1 cellular context compared by ENCODE assay signal in the genomic region with DNA sequence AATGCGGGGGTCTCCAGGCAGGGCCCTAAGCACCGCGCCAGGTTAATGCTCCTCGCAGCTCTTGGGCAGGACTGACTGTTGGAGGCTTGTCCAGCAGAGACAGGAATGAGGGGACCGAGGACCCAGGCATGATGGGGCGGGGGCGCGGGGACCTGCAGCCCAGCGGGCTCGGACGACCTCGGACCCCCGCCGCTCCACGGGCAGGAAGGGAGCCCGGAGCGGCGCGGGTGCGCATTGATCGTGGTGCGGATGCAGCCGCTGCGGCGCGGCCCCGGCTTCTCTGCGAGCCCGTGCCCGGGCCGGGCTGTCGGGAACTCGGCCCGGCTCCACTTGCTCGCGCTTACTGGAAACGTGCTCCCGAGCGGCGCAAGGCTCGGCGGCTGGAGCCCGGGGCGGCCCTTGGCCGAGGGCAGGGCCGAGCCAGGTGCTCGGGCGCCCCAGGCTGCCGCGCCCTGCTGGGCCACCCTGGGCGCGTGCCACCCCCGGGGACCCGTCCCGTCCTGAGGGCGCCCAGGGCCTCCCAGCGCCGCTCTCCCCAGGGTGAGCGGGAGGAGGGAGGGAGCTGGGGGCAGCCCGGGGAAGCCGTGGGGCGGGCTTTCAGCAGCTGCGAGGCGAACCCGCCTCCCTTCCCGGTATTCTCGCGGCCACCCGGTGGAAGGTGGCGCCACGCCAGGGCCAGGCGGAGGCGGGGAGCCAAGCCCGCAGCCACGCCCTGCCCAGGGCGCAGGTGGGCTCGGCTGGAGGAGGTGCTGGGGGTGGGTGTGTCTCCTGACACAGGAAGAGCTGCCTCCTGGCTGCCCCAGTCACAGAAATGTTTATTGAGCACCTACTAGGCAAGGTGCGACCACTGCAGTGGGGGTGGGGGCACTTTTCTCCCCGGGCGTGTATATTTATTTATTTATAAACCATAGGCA.
TF ChIP-seq lines count a peak whose summit lies in the region.

No MANE protein-coding gene starts in this region.

TF ChIP-seq in K562, 482 proteins besides CTCF, POLR2A, EP300 and RAD21 (continued from another document and continues in another):
- TF ChIP-seq ZC3H4 (CRISPR knock-in tag; IDR thresholded peaks at IDR 0.05; ENCODE audit: borderline replicate concordance) = no peak; the same call in 1 of the 2 replicates
- no peak for TF ChIP-seq KLF16 (IDR thresholded peaks at IDR 0.05)
- 0 out of 2 replicates have a peak, but pooled peaks have one; percentile 13 for TF ChIP-seq CREM (IDR thresholded peaks at IDR 0.05; ENCODE audit: low read depth)
- TF ChIP-seq ZNF311 (CRISPR knock-in tag; IDR thresholded peaks at IDR 0.05) = no peak
- peak; percentile 55 for TF ChIP-seq ARID1B (IDR thresholded peaks at IDR 0.05)
- no peak for TF ChIP-seq NFYB (IDR thresholded peaks at IDR 0.05; ENCODE audit: extremely low read depth, insufficient read length)
- no peak for TF ChIP-seq SAFB2 (IDR thresholded peaks at IDR 0.05; ENCODE audit: borderline replicate concordance, low read depth, low read length, severe bottlenecking)
- peak; percentile 66 for TF ChIP-seq RB1 (IDR thresholded peaks at IDR 0.05; ENCODE audit: low read depth)
- no peak for TF ChIP-seq RBM15 (IDR thresholded peaks at IDR 0.05; ENCODE audit: insufficient read depth, low read length)
- TF ChIP-seq ZNF583 (CRISPR knock-in tag; IDR thresholded peaks at IDR 0.05) = no peak
- peak; percentile 41 for TF ChIP-seq TCF3 (CRISPR knock-in tag; IDR thresholded peaks at IDR 0.05)
- no peak for TF ChIP-seq NEUROD1 (IDR thresholded peaks at IDR 0.05; ENCODE audit: borderline replicate concordance, low read depth, low read length, partially characterized antibody)
- TF ChIP-seq FOXJ3 (CRISPR knock-in tag; IDR thresholded peaks at IDR 0.05) = no peak
- no peak for TF ChIP-seq MCM2 (IDR thresholded peaks at IDR 0.05; ENCODE audit: low read depth)
- TF ChIP-seq ZNF785 (CRISPR knock-in tag; IDR thresholded peaks at IDR 0.05) = no peak
- 0 out of 2 replicates have a peak, but pooled peaks have one; percentile 35 for TF ChIP-seq JUND (IDR thresholded peaks at IDR 0.05; ENCODE audit: borderline replicate concordance, low read depth, low read length)
- no peak; the same call in 2 of the 3 replicates for TF ChIP-seq JUND (tag; IDR thresholded peaks at IDR 0.05; ENCODE audit: borderline replicate concordance, low read depth, low read length)
- TF ChIP-seq KAT2B (IDR thresholded peaks at IDR 0.05; ENCODE audit: low read depth, low read length) = no peak
- TF ChIP-seq MEF2A (IDR thresholded peaks at IDR 0.05; ENCODE audit: control insufficient read depth, low read depth, low read length) = no peak
- TF ChIP-seq RFX5 (IDR thresholded peaks at IDR 0.05; ENCODE audit: low read depth, low read length) = no peak
- no peak for TF ChIP-seq CEBPB (tag; IDR thresholded peaks at IDR 0.05)
- TF ChIP-seq SPI1 (IDR thresholded peaks at IDR 0.05; ENCODE audit: borderline replicate concordance, low read depth, low read length) = no peak
- no peak for TF ChIP-seq ZNF232 (CRISPR knock-in tag; IDR thresholded peaks at IDR 0.05)
- peak in 1 of 2 experiments; percentile 62; a peak in 1 of 4 replicates for TF ChIP-seq SRF (CRISPR knock-in tag; IDR thresholded peaks at IDR 0.05)
- no peak for TF ChIP-seq ZNF507 (tag; conservative IDR thresholded peaks at IDR 0.05)
- TF ChIP-seq, protein P1, sequence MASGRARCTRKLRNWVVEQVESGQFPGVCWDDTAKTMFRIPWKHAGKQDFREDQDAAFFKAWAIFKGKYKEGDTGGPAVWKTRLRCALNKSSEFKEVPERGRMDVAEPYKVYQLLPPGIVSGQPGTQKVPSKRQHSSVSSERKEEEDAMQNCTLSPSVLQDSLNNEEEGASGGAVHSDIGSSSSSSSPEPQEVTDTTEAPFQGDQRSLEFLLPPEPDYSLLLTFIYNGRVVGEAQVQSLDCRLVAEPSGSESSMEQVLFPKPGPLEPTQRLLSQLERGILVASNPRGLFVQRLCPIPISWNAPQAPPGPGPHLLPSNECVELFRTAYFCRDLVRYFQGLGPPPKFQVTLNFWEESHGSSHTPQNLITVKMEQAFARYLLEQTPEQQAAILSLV (tag; IDR thresholded peaks at IDR 0.05) = no peak
- no peak for TF ChIP-seq RHOXF2B (CRISPR knock-in tag; conservative IDR thresholded peaks at IDR 0.05)
- TF ChIP-seq, protein P2, sequence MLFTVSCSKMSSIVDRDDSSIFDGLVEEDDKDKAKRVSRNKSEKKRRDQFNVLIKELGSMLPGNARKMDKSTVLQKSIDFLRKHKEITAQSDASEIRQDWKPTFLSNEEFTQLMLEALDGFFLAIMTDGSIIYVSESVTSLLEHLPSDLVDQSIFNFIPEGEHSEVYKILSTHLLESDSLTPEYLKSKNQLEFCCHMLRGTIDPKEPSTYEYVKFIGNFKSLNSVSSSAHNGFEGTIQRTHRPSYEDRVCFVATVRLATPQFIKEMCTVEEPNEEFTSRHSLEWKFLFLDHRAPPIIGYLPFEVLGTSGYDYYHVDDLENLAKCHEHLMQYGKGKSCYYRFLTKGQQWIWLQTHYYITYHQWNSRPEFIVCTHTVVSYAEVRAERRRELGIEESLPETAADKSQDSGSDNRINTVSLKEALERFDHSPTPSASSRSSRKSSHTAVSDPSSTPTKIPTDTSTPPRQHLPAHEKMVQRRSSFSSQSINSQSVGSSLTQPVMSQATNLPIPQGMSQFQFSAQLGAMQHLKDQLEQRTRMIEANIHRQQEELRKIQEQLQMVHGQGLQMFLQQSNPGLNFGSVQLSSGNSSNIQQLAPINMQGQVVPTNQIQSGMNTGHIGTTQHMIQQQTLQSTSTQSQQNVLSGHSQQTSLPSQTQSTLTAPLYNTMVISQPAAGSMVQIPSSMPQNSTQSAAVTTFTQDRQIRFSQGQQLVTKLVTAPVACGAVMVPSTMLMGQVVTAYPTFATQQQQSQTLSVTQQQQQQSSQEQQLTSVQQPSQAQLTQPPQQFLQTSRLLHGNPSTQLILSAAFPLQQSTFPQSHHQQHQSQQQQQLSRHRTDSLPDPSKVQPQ (CRISPR knock-in tag; IDR thresholded peaks at IDR 0.05; ENCODE audit: borderline replicate concordance) = no peak
- no peak for TF ChIP-seq GTF2B (IDR thresholded peaks at IDR 0.05; ENCODE audit: extremely low read depth, insufficient read length)
- TF ChIP-seq EP400 (IDR thresholded peaks at IDR 0.05) = no peak; the same call in 1 of the 2 replicates
- TF ChIP-seq ETS2 (tag; IDR thresholded peaks at IDR 0.05; ENCODE audit: borderline replicate concordance, poor library complexity, severe bottlenecking) = no peak
- no peak for TF ChIP-seq NR4A1 (CRISPR knock-in tag; IDR thresholded peaks at IDR 0.05)
- no peak for TF ChIP-seq NR4A1 (tag; IDR thresholded peaks at IDR 0.05)
- no peak for TF ChIP-seq PHF20 (IDR thresholded peaks at IDR 0.05; ENCODE audit: partially characterized antibody)
- TF ChIP-seq, protein P3, sequence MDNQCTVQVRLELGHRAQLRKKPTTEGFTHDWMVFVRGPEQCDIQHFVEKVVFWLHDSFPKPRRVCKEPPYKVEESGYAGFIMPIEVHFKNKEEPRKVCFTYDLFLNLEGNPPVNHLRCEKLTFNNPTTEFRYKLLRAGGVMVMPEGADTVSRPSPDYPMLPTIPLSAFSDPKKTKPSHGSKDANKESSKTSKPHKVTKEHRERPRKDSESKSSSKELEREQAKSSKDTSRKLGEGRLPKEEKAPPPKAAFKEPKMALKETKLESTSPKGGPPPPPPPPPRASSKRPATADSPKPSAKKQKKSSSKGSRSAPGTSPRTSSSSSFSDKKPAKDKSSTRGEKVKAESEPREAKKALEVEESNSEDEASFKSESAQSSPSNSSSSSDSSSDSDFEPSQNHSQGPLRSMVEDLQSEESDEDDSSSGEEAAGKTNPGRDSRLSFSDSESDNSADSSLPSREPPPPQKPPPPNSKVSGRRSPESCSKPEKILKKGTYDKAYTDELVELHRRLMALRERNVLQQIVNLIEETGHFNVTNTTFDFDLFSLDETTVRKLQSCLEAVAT (IDR thresholded peaks at IDR 0.05) = no peak
- TF ChIP-seq TCFL5 (CRISPR knock-in tag; conservative IDR thresholded peaks at IDR 0.05) = no peak
- TF ChIP-seq SRSF3 (IDR thresholded peaks at IDR 0.05; ENCODE audit: insufficient read depth, low read length) = no peak
- TF ChIP-seq THRAP3 (IDR thresholded peaks at IDR 0.05; ENCODE audit: borderline replicate concordance) = no peak
- TF ChIP-seq MTA3 (IDR thresholded peaks at IDR 0.05; ENCODE audit: borderline replicate concordance) = peak; percentile 84
- no peak for TF ChIP-seq U2AF1 (optimal IDR thresholded peaks at IDR 0.05; ENCODE audit: low read depth, low read length)
- TF ChIP-seq, protein P4, sequence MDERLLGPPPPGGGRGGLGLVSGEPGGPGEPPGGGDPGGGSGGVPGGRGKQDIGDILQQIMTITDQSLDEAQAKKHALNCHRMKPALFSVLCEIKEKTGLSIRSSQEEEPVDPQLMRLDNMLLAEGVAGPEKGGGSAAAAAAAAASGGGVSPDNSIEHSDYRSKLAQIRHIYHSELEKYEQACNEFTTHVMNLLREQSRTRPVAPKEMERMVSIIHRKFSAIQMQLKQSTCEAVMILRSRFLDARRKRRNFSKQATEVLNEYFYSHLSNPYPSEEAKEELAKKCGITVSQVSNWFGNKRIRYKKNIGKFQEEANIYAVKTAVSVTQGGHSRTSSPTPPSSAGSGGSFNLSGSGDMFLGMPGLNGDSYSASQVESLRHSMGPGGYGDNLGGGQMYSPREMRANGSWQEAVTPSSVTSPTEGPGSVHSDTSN (CRISPR knock-in tag; IDR thresholded peaks at IDR 0.05; ENCODE audit: low read depth) = no peak
- TF ChIP-seq, protein P4 (tag; conservative IDR thresholded peaks at IDR 0.05; ENCODE audit: low read depth) = no peak
- TF ChIP-seq E2F3 (CRISPR knock-in tag; IDR thresholded peaks at IDR 0.05) = no peak
- no peak for TF ChIP-seq CREBBP (IDR thresholded peaks at IDR 0.05; ENCODE audit: low read depth, low read length)
- TF ChIP-seq NFIX (CRISPR knock-in tag; IDR thresholded peaks at IDR 0.05; ENCODE audit: low read depth) = no peak
- no peak for TF ChIP-seq ZNF407 (IDR thresholded peaks at IDR 0.05; ENCODE audit: low read depth)
- no peak for TF ChIP-seq MAFK (IDR thresholded peaks at IDR 0.05; ENCODE audit: low read length)
